ENCODE assay signal across 1 cellular context in the genomic region with DNA sequence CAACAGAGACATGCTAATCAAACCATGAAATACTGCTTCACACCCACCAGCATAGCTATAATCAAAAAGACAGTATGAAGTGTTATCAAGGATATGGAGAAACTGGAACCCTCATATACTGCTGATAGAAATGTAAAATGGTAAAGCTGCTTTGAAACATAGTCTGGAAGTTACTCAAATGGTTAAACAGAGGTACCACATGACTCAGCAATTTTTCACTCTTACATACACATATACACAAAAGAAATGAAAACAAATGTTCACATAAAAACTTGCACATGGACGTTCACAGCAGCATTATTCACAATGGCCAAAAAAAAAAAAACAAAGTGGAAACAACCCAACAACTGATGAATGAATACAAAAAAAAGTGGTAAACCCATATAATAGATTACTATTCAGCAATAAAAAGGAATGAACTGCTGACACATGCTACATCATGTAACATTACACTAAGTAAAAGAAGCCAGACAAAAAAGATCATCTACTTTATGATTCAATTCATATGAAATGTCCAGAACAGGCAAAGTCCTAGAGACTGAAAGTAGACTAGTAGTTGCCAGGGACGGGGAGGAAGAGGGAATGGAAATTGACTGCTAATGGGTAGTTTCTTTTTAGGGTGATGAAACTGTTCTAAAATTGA.
TF ChIP-seq lines count a peak whose summit lies in the region.

No MANE protein-coding gene starts in this region.

TF ChIP-seq in GM23338, 12 proteins besides CTCF, POLR2A, EP300 and RAD21:
- no peak for TF ChIP-seq EZH2 (IDR thresholded peaks at IDR 0.05; ENCODE audit: low read depth, unreplicated experiment)
- no peak for TF ChIP-seq ZNF114 (CRISPR knock-in tag; IDR thresholded peaks at IDR 0.05)
- no peak for TF ChIP-seq ZNF331 (CRISPR knock-in tag; IDR thresholded peaks at IDR 0.05; ENCODE audit: low read depth)
- TF ChIP-seq, protein P1, sequence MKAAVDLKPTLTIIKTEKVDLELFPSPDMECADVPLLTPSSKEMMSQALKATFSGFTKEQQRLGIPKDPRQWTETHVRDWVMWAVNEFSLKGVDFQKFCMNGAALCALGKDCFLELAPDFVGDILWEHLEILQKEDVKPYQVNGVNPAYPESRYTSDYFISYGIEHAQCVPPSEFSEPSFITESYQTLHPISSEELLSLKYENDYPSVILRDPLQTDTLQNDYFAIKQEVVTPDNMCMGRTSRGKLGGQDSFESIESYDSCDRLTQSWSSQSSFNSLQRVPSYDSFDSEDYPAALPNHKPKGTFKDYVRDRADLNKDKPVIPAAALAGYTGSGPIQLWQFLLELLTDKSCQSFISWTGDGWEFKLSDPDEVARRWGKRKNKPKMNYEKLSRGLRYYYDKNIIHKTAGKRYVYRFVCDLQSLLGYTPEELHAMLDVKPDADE (IDR thresholded peaks at IDR 0.05), result no peak
- TF ChIP-seq, protein P2, sequence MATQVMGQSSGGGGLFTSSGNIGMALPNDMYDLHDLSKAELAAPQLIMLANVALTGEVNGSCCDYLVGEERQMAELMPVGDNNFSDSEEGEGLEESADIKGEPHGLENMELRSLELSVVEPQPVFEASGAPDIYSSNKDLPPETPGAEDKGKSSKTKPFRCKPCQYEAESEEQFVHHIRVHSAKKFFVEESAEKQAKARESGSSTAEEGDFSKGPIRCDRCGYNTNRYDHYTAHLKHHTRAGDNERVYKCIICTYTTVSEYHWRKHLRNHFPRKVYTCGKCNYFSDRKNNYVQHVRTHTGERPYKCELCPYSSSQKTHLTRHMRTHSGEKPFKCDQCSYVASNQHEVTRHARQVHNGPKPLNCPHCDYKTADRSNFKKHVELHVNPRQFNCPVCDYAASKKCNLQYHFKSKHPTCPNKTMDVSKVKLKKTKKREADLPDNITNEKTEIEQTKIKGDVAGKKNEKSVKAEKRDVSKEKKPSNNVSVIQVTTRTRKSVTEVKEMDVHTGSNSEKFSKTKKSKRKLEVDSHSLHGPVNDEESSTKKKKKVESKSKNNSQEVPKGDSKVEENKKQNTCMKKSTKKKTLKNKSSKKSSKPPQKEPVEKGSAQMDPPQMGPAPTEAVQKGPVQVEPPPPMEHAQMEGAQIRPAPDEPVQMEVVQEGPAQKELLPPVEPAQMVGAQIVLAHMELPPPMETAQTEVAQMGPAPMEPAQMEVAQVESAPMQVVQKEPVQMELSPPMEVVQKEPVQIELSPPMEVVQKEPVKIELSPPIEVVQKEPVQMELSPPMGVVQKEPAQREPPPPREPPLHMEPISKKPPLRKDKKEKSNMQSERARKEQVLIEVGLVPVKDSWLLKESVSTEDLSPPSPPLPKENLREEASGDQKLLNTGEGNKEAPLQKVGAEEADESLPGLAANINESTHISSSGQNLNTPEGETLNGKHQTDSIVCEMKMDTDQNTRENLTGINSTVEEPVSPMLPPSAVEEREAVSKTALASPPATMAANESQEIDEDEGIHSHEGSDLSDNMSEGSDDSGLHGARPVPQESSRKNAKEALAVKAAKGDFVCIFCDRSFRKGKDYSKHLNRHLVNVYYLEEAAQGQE (IDR thresholded peaks at IDR 0.05; ENCODE audit: unreplicated experiment), result no peak
- TF ChIP-seq STAT1 (IDR thresholded peaks at IDR 0.05; ENCODE audit: unreplicated experiment), result no peak
- no peak for TF ChIP-seq EZH2phosphoT487 (IDR thresholded peaks at IDR 0.05; ENCODE audit: unreplicated experiment)
- TF ChIP-seq POLR2AphosphoS5 (IDR thresholded peaks at IDR 0.05; ENCODE audit: low read depth), result no peak
- TF ChIP-seq NANOG (IDR thresholded peaks at IDR 0.05; ENCODE audit: borderline replicate concordance), result no peak
- no peak for TF ChIP-seq CREB1 (CRISPR knock-in tag; IDR thresholded peaks at IDR 0.05; ENCODE audit: low read depth)
- no peak for TF ChIP-seq JUNB (IDR thresholded peaks at IDR 0.05; ENCODE audit: unreplicated experiment)
- TF ChIP-seq, protein P3, sequence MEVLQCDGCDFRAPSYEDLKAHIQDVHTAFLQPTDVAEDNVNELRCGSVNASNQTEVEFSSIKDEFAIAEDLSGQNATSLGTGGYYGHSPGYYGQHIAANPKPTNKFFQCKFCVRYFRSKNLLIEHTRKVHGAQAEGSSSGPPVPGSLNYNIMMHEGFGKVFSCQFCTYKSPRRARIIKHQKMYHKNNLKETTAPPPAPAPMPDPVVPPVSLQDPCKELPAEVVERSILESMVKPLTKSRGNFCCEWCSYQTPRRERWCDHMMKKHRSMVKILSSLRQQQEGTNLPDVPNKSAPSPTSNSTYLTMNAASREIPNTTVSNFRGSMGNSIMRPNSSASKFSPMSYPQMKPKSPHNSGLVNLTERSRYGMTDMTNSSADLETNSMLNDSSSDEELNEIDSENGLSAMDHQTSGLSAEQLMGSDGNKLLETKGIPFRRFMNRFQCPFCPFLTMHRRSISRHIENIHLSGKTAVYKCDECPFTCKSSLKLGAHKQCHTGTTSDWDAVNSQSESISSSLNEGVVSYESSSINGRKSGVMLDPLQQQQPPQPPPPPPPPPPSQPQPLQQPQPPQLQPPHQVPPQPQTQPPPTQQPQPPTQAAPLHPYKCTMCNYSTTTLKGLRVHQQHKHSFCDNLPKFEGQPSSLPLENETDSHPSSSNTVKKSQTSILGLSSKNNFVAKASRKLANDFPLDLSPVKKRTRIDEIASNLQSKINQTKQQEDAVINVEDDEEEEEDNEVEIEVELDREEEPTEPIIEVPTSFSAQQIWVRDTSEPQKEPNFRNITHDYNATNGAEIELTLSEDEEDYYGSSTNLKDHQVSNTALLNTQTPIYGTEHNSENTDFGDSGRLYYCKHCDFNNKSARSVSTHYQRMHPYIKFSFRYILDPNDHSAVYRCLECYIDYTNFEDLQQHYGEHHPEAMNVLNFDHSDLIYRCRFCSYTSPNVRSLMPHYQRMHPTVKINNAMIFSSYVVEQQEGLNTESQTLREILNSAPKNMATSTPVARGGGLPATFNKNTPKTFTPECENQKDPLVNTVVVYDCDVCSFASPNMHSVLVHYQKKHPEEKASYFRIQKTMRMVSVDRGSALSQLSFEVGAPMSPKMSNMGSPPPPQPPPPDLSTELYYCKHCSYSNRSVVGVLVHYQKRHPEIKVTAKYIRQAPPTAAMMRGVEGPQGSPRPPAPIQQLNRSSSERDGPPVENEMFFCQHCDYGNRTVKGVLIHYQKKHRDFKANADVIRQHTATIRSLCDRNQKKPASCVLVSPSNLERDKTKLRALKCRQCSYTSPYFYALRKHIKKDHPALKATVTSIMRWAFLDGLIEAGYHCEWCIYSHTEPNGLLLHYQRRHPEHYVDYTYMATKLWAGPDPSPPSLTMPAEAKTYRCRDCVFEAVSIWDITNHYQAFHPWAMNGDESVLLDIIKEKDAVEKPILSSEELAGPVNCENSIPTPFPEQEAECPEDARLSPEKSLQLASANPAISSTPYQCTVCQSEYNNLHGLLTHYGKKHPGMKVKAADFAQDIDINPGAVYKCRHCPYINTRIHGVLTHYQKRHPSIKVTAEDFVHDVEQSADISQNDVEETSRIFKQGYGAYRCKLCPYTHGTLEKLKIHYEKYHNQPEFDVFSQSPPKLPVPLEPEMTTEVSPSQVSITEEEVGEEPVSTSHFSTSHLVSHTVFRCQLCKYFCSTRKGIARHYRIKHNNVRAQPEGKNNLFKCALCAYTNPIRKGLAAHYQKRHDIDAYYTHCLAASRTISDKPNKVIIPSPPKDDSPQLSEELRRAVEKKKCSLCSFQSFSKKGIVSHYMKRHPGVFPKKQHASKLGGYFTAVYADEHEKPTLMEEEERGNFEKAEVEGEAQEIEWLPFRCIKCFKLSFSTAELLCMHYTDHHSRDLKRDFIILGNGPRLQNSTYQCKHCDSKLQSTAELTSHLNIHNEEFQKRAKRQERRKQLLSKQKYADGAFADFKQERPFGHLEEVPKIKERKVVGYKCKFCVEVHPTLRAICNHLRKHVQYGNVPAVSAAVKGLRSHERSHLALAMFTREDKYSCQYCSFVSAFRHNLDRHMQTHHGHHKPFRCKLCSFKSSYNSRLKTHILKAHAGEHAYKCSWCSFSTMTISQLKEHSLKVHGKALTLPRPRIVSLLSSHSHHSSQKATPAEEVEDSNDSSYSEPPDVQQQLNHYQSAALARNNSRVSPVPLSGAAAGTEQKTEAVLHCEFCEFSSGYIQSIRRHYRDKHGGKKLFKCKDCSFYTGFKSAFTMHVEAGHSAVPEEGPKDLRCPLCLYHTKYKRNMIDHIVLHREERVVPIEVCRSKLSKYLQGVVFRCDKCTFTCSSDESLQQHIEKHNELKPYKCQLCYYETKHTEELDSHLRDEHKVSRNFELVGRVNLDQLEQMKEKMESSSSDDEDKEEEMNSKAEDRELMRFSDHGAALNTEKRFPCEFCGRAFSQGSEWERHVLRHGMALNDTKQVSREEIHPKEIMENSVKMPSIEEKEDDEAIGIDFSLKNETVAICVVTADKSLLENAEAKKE (CRISPR knock-in tag; IDR thresholded peaks at IDR 0.05), result no peak
